Comparison of ENCODE assay signal across 8 cellular contexts in genomic region chr5:87413116-87413645, GRCh38. TPM values are rescaled to one million over a fixed set of nuclear protein-coding genes. Genes with fewer than 3 reads are reported as not detected.
DNase-seq lines count a peak whose midpoint lies in the region; ATAC-seq and TF ChIP-seq lines count a peak whose summit lies in the region.

No MANE protein-coding gene starts in this region.

- H3K4me1 ChIP-seq in HUES64 (ENCODE audit: insufficient read depth, low read length) (peaks cover 12% of the 10 kb centered on the region), breast epithelium (peaks cover 0 to 8% of the 10 kb centered on the region in 2 donors), mucosa of stomach (ENCODE audit: control insufficient read depth, insufficient read depth, low read length) (no peaks in the 10 kb centered on the region)

- no peak for TF ChIP-seq CTCF in breast epithelium (IDR thresholded peaks at IDR 0.05)

- no peak for TF ChIP-seq POLR2A in breast epithelium (IDR thresholded peaks at IDR 0.05)

- H3K36me3 ChIP-seq in HUES64 (ENCODE audit: insufficient read depth, low read length) (peaks cover 29% of the 10 kb centered on the region), breast epithelium (no peaks in the 10 kb centered on the region), mucosa of stomach (ENCODE audit: control insufficient read depth, insufficient read depth, low read length) (no peaks in the 10 kb centered on the region)

- peak; percentile 64 for DNase-seq in DMS53 (lab: John Stamatoyannopoulos, UW)
- no peak for DNase-seq in breast epithelium (ENCODE audit: low spot score in 2 of 2)
- no peak for DNase-seq in HK-2 (ENCODE audit: unreplicated experiment)
- no peak for DNase-seq in dedifferentiated amniotic fluid mesenchymal stem cell (ENCODE audit: extremely low spot score)
- DNase-seq in H4 (ENCODE audit: low spot score) = no peak

- H3K27me3 ChIP-seq in HUES64 (ENCODE audit: insufficient read depth, low read length) (no peaks in the 10 kb centered on the region), breast epithelium (no peaks in the 10 kb centered on the region), mucosa of stomach (ENCODE audit: control insufficient read depth, insufficient read depth, low read length) (no peaks in the 10 kb centered on the region)

- H3K4me3 ChIP-seq in HUES64 (ENCODE audit: low read length) = peak overlapping the region; percentile 78
- H3K4me3 ChIP-seq in breast epithelium = peak overlapping the region; percentile 79 to 81 (median 81)
- H3K4me3 ChIP-seq in mucosa of stomach (ENCODE audit: low read length) = peak overlapping the region; percentile 75

- H3K27ac ChIP-seq in HUES64 (ENCODE audit: low read depth, low read length) (no peak overlapping the region), breast epithelium (peak overlapping the region; percentile 97)

- WGBS in HUES64 = 35% methylated on average over 6 of the region's 7 CpGs

- ATAC-seq in GM21447 (IDR thresholded peaks at IDR 0.05; ENCODE audit: unreplicated experiment) = peak; percentile 4

- H3K9ac ChIP-seq in HUES64 (ENCODE audit: low read depth, low read length) = peak overlapping the region; percentile 63
- H3K9ac ChIP-seq in mucosa of stomach (ENCODE audit: low read length) = peak overlapping the region; percentile 84

- H3K9me3 ChIP-seq in HUES64 (ENCODE audit: insufficient read depth, low read depth, low read length) (no peaks in the 10 kb centered on the region), breast epithelium (no peaks in the 10 kb centered on the region), mucosa of stomach (ENCODE audit: control insufficient read depth, low read length) (no peaks in the 10 kb centered on the region)

- intact Hi-C loops in breast epithelium (cut with DNase I; ENCODE audit: low total_unique reads) = no loop called here

RNA-seq across cellular contexts. Expression of gene CCNH, which starts 0.5 kb away (rescaled TPM):
- 40.3 TPM for polyA plus RNA-seq in HUES64 (2013, experiment 1 of 2)
- polyA plus RNA-seq in HUES64 (2013, experiment 2 of 2) = 41.5 TPM
- total RNA-seq in breast epithelium = 100 to 1,000 TPM; 146 to 211 (median 174) TPM
- total RNA-seq in H4 (2014; rRNA removed; shearing (Covaris generic)) = 64.6 and 86.6 TPM in 2 replicates
